ENCODE assay signal across 19 cellular contexts in genomic region chr1:178232949-178233348, GRCh38.
A peak's percentile ranks its signal among the peaks of the same experiment; 100 is the strongest.
DNase-seq lines count a peak whose midpoint lies in the region; ATAC-seq and TF ChIP-seq lines count a peak whose summit lies in the region.
"Had no signal": no experiment of that assay in that cellular context is flagged by ENCODE, and none has a peak within 500 bp of the region (broad histone marks: within the 10 kb centered on the region; RNA-seq: fewer than 3 reads in every experiment).

No MANE protein-coding gene starts in this region.

- H3K9me3 Mint-ChIP-seq in MCF 10A (ENCODE audit: unreplicated experiment) (peaks cover 7% of the 10 kb centered on the region), T-cell (peaks cover 0 to 3% (median 0%) of the 10 kb centered on the region in 3 donors)
- no peaks in the 10 kb centered on the region for H3K9me3 Mint-ChIP-seq in activated naive CD4-positive, alpha-beta T cell treated with anti-CD3 and anti-CD28 coated beads, Interleukin-2, amount 10 ng/mL, durations not matched to agents 7 days and 5 days
- H3K9me3 Mint-ChIP-seq: activated naive CD8-positive, alpha-beta T cell treated with anti-CD3 and anti-CD28 coated beads for 36 hours; T-helper 2 cell treated with Interferon-gamma antibody and Interleukin-4, amounts not matched to agents 5 μg/mL and 100 μg/mL, for 36 hours had no signal

- no peak for TF ChIP-seq POLR2A in breast epithelium (IDR thresholded peaks at IDR 0.05)

- POLR2A ChIA-PET in MCF 10A (lab: Yijun Ruan, JAX): interaction anchor here (0.6 to 1.2 kb wide), 7 partner anchors 9 to 201 kb away, joined by 3 to 6 read pairs (median 3); no protein-coding TSS in a partner anchor
- POLR2A ChIA-PET in T-cell (lab: Charles Lee): no interaction called here

- intact Hi-C loops in MCF 10A (cut with micrococcal nuclease): no loop called here
- intact Hi-C loops in breast epithelium (cut with DNase I; ENCODE audit: low total_unique reads): no loop called here

- H3K36me3 ChIP-seq in breast epithelium (no peaks in the 10 kb centered on the region), SK-N-MC (ENCODE audit: insufficient read depth, low read length) (no peaks in the 10 kb centered on the region)
- H3K36me3 ChIP-seq: left lung, ovary, sigmoid colon, tibial artery had no signal

- H3K36me3 Mint-ChIP-seq in MCF 10A (ENCODE audit: insufficient read depth, unreplicated experiment): no peaks in the 10 kb centered on the region
- no peaks in the 10 kb centered on the region for H3K36me3 Mint-ChIP-seq in T-cell
- no peaks in the 10 kb centered on the region for H3K36me3 Mint-ChIP-seq in activated naive CD4-positive, alpha-beta T cell treated with anti-CD3 and anti-CD28 coated beads, Interleukin-2, amount 10 ng/mL, durations not matched to agents 7 days and 5 days
- H3K36me3 Mint-ChIP-seq: activated naive CD8-positive, alpha-beta T cell treated with anti-CD3 and anti-CD28 coated beads for 36 hours had no signal

- H3K27ac Mint-ChIP-seq in MCF 10A (ENCODE audit: low read depth, unreplicated experiment): peak overlapping the region; percentile 35
- no peak overlapping the region for H3K27ac Mint-ChIP-seq in T-cell
- H3K27ac Mint-ChIP-seq in activated naive CD4-positive, alpha-beta T cell treated with anti-CD3 and anti-CD28 coated beads, Interleukin-2, amount 10 ng/mL, durations not matched to agents 7 days and 5 days: no peak overlapping the region
- H3K27ac Mint-ChIP-seq: activated naive CD8-positive, alpha-beta T cell treated with anti-CD3 and anti-CD28 coated beads for 36 hours; T-helper 2 cell treated with Interferon-gamma antibody and Interleukin-4, amounts not matched to agents 5 μg/mL and 100 μg/mL, for 36 hours had no signal

- H3K4me1 Mint-ChIP-seq in MCF 10A (ENCODE audit: insufficient read depth, unreplicated experiment) (peaks cover 48% of the 10 kb centered on the region), T-cell (no peaks in the 10 kb centered on the region)
- H3K4me1 Mint-ChIP-seq in activated naive CD4-positive, alpha-beta T cell treated with anti-CD3 and anti-CD28 coated beads, Interleukin-2, amount 10 ng/mL, durations not matched to agents 7 days and 5 days: no peaks in the 10 kb centered on the region
- H3K4me1 Mint-ChIP-seq: activated naive CD8-positive, alpha-beta T cell treated with anti-CD3 and anti-CD28 coated beads for 36 hours; central memory CD8-positive, alpha-beta T cell had no signal

- H3K27me3 Mint-ChIP-seq in MCF 10A (ENCODE audit: insufficient read depth, unreplicated experiment): no peaks in the 10 kb centered on the region
- H3K27me3 Mint-ChIP-seq in T-cell: peaks cover 0 to 3% of the 10 kb centered on the region in 2 donors
- H3K27me3 Mint-ChIP-seq in activated naive CD4-positive, alpha-beta T cell treated with anti-CD3 and anti-CD28 coated beads, Interleukin-2, amount 10 ng/mL, durations not matched to agents 7 days and 5 days: no peaks in the 10 kb centered on the region
- H3K27me3 Mint-ChIP-seq: activated naive CD8-positive, alpha-beta T cell treated with anti-CD3 and anti-CD28 coated beads for 36 hours; central memory CD8-positive, alpha-beta T cell had no signal

- no peak overlapping the region for H3K4me3 ChIP-seq in breast epithelium
- H3K4me3 ChIP-seq in SK-N-MC: no peak overlapping the region
- H3K4me3 ChIP-seq in fibroblast of mammary gland (ENCODE audit: control insufficient read depth, low read depth, low read length): no peak overlapping the region
- H3K4me3 ChIP-seq: left lung, ovary, sigmoid colon, tibial artery had no signal

- DNase-seq in MCF 10A (ENCODE audit: unreplicated experiment): peak; percentile 46
- no peak for DNase-seq in breast epithelium (ENCODE audit: low spot score in 2 of 2)
- peak; percentile 55 for DNase-seq in SK-N-MC (ENCODE audit: low read depth, low spot score)
- peak; percentile 71 for DNase-seq in fibroblast of mammary gland (ENCODE audit: low read depth)
- no peak for DNase-seq in T-cell
- no peak for DNase-seq in activated naive CD4-positive, alpha-beta T cell treated with anti-CD3 and anti-CD28 coated beads, Interleukin-2, amount 10 ng/mL, durations not matched to agents 7 days and 5 days
- no peak for DNase-seq in Ammon's horn (ENCODE audit: low spot score)
- no peak for DNase-seq in stimulated activated naive CD4-positive, alpha-beta T cell treated with Interleukin-2 at 50 U/mL for 16 hours (lab: John Stamatoyannopoulos, UW)
- DNase-seq: activated CD4-positive, alpha-beta T cell treated with anti-CD3 and anti-CD28 coated beads for 48 hours; activated naive CD8-positive, alpha-beta T cell treated with anti-CD3 and anti-CD28 coated beads for 36 hours; left lung; NCI-H1436; NCI-H2227 treated with DMSO at 0.1 percent for 48 hours; ovary; sigmoid colon; stimulated activated CD4-positive, alpha-beta T cell treated with anti-CD3 and anti-CD28 coated beads, Interleukin-4, amount 100 ng/mL, for 4 hours; tibial artery had no signal

- H3K27ac ChIP-seq in breast epithelium (no peak overlapping the region), SK-N-MC (peak overlapping the region; percentile 67; the same call in 1 of the 2 replicates)
- H3K27ac ChIP-seq: left lung, ovary, sigmoid colon, tibial artery had no signal

- H3K9ac ChIP-seq in SK-N-MC (ENCODE audit: insufficient read length): no peak overlapping the region

- CTCF ChIA-PET in MCF 10A (lab: Yijun Ruan, JAX): interaction anchor here (1.0 kb wide), 1 partner anchor 50 kb away, joined by 7 read pairs; no protein-coding TSS in a partner anchor
- CTCF ChIA-PET in T-cell (lab: Charles Lee): no interaction called here
- CTCF ChIA-PET in activated naive CD4-positive, alpha-beta T cell treated with anti-CD3 and anti-CD28 coated beads, Interleukin-2, amount 10 ng/mL, durations not matched to agents 7 days and 5 days (lab: Charles Lee): no interaction called here

- H3K9me3 ChIP-seq in breast epithelium (no peaks in the 10 kb centered on the region), SK-N-MC (ENCODE audit: low read depth, low read length) (no peaks in the 10 kb centered on the region)
- H3K9me3 ChIP-seq: left lung, ovary, sigmoid colon, tibial artery had no signal

- TF ChIP-seq CTCF in MCF 10A (IDR thresholded peaks at IDR 0.05; ENCODE audit: unreplicated experiment) (no peak), breast epithelium (IDR thresholded peaks at IDR 0.05) (no peak), fibroblast of mammary gland (conservative IDR thresholded peaks at IDR 0.05; ENCODE audit: control insufficient read depth, insufficient read depth, low read depth, low read length) (no peak)

- no peaks in the 10 kb centered on the region for H3K27me3 ChIP-seq in breast epithelium
- H3K27me3 ChIP-seq: left lung, ovary, sigmoid colon, tibial artery had no signal

- BruUV-seq in MCF 10A (replicated peaks; lab: Mats Ljungman, UMichigan): no TSS peak

- no peak for ATAC-seq in T-cell (replicated peaks in 1 of 4)
- ATAC-seq: left lung had no signal

- H3K4me3 Mint-ChIP-seq in MCF 10A (ENCODE audit: unreplicated experiment) (no peak overlapping the region), T-cell (no peak overlapping the region)
- H3K4me3 Mint-ChIP-seq in activated naive CD4-positive, alpha-beta T cell treated with anti-CD3 and anti-CD28 coated beads, Interleukin-2, amount 10 ng/mL, durations not matched to agents 7 days and 5 days: no peak overlapping the region
- H3K4me3 Mint-ChIP-seq: activated naive CD8-positive, alpha-beta T cell treated with anti-CD3 and anti-CD28 coated beads for 36 hours; central memory CD8-positive, alpha-beta T cell; T-helper 2 cell treated with Interferon-gamma antibody and Interleukin-4, amounts not matched to agents 5 μg/mL and 100 μg/mL, for 36 hours had no signal

- no peaks in the 10 kb centered on the region for H3K4me1 ChIP-seq in breast epithelium
- H3K4me1 ChIP-seq: left lung, sigmoid colon had no signal

Comparison
In these comparisons a context has a peak if more than half of its experiments do, and no peak if none do; other contexts are left out.
1. DNase-seq: peak in MCF 10A (single experiment), SK-N-MC (single experiment) and fibroblast of mammary gland (single experiment); none in breast epithelium (0 of 2), T-cell (0 of 34), activated naive CD4-positive, alpha-beta T cell treated with anti-CD3 and anti-CD28 coated beads, Interleukin-2, amount 10 ng/mL, durations not matched to agents 7 days and 5 days (single experiment), Ammon's horn (single experiment) and stimulated activated naive CD4-positive, alpha-beta T cell treated with Interleukin-2 at 50 U/mL for 16 hours (single experiment).